ENCODE assay signal across 24 cellular contexts in the genomic region with DNA sequence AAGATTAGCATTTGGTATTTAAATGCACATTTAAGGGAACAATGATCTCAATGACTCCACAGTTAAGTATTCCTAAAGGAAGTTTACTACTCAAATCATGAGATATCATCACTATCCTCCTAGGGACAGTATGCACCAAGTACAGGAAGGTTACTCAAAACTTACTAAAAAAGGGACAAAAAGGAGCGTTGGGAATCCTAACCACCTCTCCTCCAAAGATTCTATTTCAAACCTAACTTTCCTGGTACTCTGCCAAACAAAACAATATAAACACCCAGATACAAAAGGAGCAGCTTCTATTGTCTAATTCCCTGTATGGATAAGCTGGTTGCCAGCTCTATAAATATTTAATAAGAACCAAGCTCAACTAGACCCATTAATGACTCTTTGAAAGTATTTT.
A peak's percentile ranks its signal among the peaks of the same experiment; 100 is the strongest.
DNase-seq lines count a peak whose midpoint lies in the region; TF ChIP-seq lines count a peak whose summit lies in the region.
"Had no signal": no experiment of that assay in that cellular context is flagged by ENCODE, and none has a peak within 500 bp of the region (broad histone marks: within the 10 kb centered on the region; RNA-seq: fewer than 3 reads in every experiment).

No MANE protein-coding gene starts in this region.

- H3K27me3 Mint-ChIP-seq in progenitor cell of endocrine pancreas: peaks cover 6% of the 10 kb centered on the region
- H3K27me3 Mint-ChIP-seq: activated CD4-positive, alpha-beta T cell treated with anti-CD3 and anti-CD28 coated beads, Interleukin-2, amount 10 ng/mL, durations not matched to agents 24 days and 14 days; central memory CD8-positive, alpha-beta T cell had no signal

- no peak overlapping the region for H2AFZ ChIP-seq in trophoblast cell (ENCODE audit: insufficient read depth, low read length, poor library complexity)

- no peak overlapping the region for H3K4me2 ChIP-seq in trophoblast cell (ENCODE audit: low read length)

- peak; percentile 8 for DNase-seq in A172 (ENCODE audit: low spot score)
- DNase-seq in DMS153 treated with DMSO at 0.1 percent for 48 hours (lab: John Stamatoyannopoulos, UW; ENCODE audit: unreplicated experiment): peak; percentile 15
- peak; percentile 8 for DNase-seq in NCI-H69 (lab: John Stamatoyannopoulos, UW)
- DNase-seq in dermis microvascular lymphatic vessel endothelial cell (ENCODE audit: low read depth in 2 of 2): peak; percentile 43 to 83
- DNase-seq in NCI-H128 (lab: John Stamatoyannopoulos, UW; ENCODE audit: unreplicated experiment): no peak
- DNase-seq in RPMI8226: no peak
- no peak for DNase-seq in progenitor cell of endocrine pancreas (ENCODE audit: low spot score, unreplicated experiment)
- no peak for DNase-seq in trophoblast cell
- DNase-seq: activated CD4-positive, alpha-beta T cell treated with anti-CD3 and anti-CD28 coated beads, Interleukin-2, amount 10 ng/mL, durations not matched to agents 24 days and 14 days; activated naive CD4-positive, alpha-beta T cell treated with Interleukin-2 at 50 U/mL for 16 hours; activated T-cell treated with anti-CD3 and anti-CD28 coated beads, Interleukin-2, amount 50 U/mL, for 48 hours; glutamatergic neuron; mesenchymal stem cell; naive B cell; NCI-H1092 treated with DMSO at 0.1 percent for 48 hours; NCI-H2029; NCI-H510A; right lobe of liver; stomach had no signal

- H3K18ac ChIP-seq in trophoblast cell (ENCODE audit: low read length): no peak overlapping the region

- no peaks in the 10 kb centered on the region for H3K4me1 Mint-ChIP-seq in progenitor cell of endocrine pancreas (ENCODE audit: low read depth)
- H3K4me1 Mint-ChIP-seq: activated CD4-positive, alpha-beta T cell treated with anti-CD3 and anti-CD28 coated beads, Interleukin-2, amount 10 ng/mL, durations not matched to agents 24 days and 14 days; central memory CD8-positive, alpha-beta T cell; naive B cell had no signal

- no peak overlapping the region for H4K12ac ChIP-seq in trophoblast cell (ENCODE audit: low read depth, low read length)

- no peak overlapping the region for H3K9ac ChIP-seq in trophoblast cell (ENCODE audit: low read length)

- H3K27ac Mint-ChIP-seq in progenitor cell of endocrine pancreas: no peak overlapping the region
- H3K27ac Mint-ChIP-seq: activated CD4-positive, alpha-beta T cell treated with anti-CD3 and anti-CD28 coated beads, Interleukin-2, amount 10 ng/mL, durations not matched to agents 24 days and 14 days; naive B cell had no signal

- no peak overlapping the region for H3K23ac ChIP-seq in trophoblast cell (ENCODE audit: low read length)

- H3K4me1 ChIP-seq in trophoblast cell (ENCODE audit: control insufficient read depth in 1 of 2, insufficient read depth in 2 of 2, low read length in 2 of 2): no peaks in the 10 kb centered on the region
- H3K4me1 ChIP-seq: right lobe of liver, stomach, tibial nerve had no signal

- H2BK12ac ChIP-seq in trophoblast cell (ENCODE audit: low read length): no peak overlapping the region

- no peaks in the 10 kb centered on the region for H3K9me3 Mint-ChIP-seq in progenitor cell of endocrine pancreas (ENCODE audit: low read depth)
- H3K9me3 Mint-ChIP-seq: activated CD4-positive, alpha-beta T cell treated with anti-CD3 and anti-CD28 coated beads, Interleukin-2, amount 10 ng/mL, durations not matched to agents 24 days and 14 days; central memory CD8-positive, alpha-beta T cell had no signal

- H3K36me3 ChIP-seq in trophoblast cell (ENCODE audit: control insufficient read depth in 1 of 2, insufficient read depth in 2 of 2, low read length in 2 of 2): no peaks in the 10 kb centered on the region
- H3K36me3 ChIP-seq: right lobe of liver, stomach, tibial nerve had no signal

- no peak overlapping the region for H4K91ac ChIP-seq in trophoblast cell (ENCODE audit: low read depth, low read length)

- no peak overlapping the region for H2BK120ac ChIP-seq in trophoblast cell (ENCODE audit: insufficient read depth, low read length, poor library complexity)

- H3K4me3 ChIP-seq in trophoblast cell (ENCODE audit: low read depth, low read length): no peak overlapping the region
- H3K4me3 ChIP-seq: right lobe of liver, stomach, tibial nerve had no signal

- no peak overlapping the region for H3K14ac ChIP-seq in trophoblast cell (ENCODE audit: low read length)

- no peak overlapping the region for H3K27ac ChIP-seq in trophoblast cell (ENCODE audit: low read depth, low read length)
- H3K27ac ChIP-seq: C4-2B, right lobe of liver, RWPE1, stomach, tibial nerve, VCaP had no signal

- no CpG with 5 or more reads among the region's 1 CpG for WGBS in trophoblast cell (ENCODE audit: extremely low coverage, insufficient coverage, insufficient read length)

- no peak overlapping the region for H3K4ac ChIP-seq in trophoblast cell (ENCODE audit: low read depth, low read length)

- no peaks in the 10 kb centered on the region for H3K79me2 ChIP-seq in trophoblast cell (ENCODE audit: control insufficient read depth, insufficient read depth, low read length, poor library complexity)

- no peak overlapping the region for H4K8ac ChIP-seq in trophoblast cell (ENCODE audit: low read depth, low read length)

- no peak overlapping the region for H3K4me3 Mint-ChIP-seq in progenitor cell of endocrine pancreas (ENCODE audit: low read depth)
- H3K4me3 Mint-ChIP-seq: activated CD4-positive, alpha-beta T cell treated with anti-CD3 and anti-CD28 coated beads, Interleukin-2, amount 10 ng/mL, durations not matched to agents 24 days and 14 days; central memory CD8-positive, alpha-beta T cell; naive B cell had no signal

- H2AK5ac ChIP-seq in trophoblast cell (ENCODE audit: low read length): no peak overlapping the region

- no peaks in the 10 kb centered on the region for H3K79me1 ChIP-seq in trophoblast cell (ENCODE audit: low read length)

- no peak for TF ChIP-seq CTCF in progenitor cell of endocrine pancreas (IDR thresholded peaks at IDR 0.05; ENCODE audit: unreplicated experiment)

- no peak overlapping the region for H2BK5ac ChIP-seq in trophoblast cell (ENCODE audit: low read depth, low read length, poor library complexity)

- H3K9me3 ChIP-seq in trophoblast cell (ENCODE audit: insufficient read depth, low read depth, low read length): no peaks in the 10 kb centered on the region
- H3K9me3 ChIP-seq: right lobe of liver, stomach, tibial nerve had no signal

- H3K27me3 ChIP-seq in trophoblast cell (ENCODE audit: insufficient read depth, low read length): no peaks in the 10 kb centered on the region
- H3K27me3 ChIP-seq: right lobe of liver, stomach, tibial nerve had no signal

- H3K36me3 Mint-ChIP-seq in progenitor cell of endocrine pancreas (ENCODE audit: insufficient read depth): no peaks in the 10 kb centered on the region

Comparison
In these comparisons a context has a peak if more than half of its experiments do, and no peak if none do; other contexts are left out.
1. DNase-seq: peak in A172 (single experiment), DMS153 treated with DMSO at 0.1 percent for 48 hours (single experiment), NCI-H69 (single experiment) and dermis microvascular lymphatic vessel endothelial cell (2 of 2); none in NCI-H128 (single experiment), RPMI8226 (single experiment), progenitor cell of endocrine pancreas (single experiment) and trophoblast cell (0 of 2).